Comparison of ENCODE assay signal across 12 cellular contexts in genomic region chr3:160804762-160805161, GRCh38. TPM values are rescaled to one million over a fixed set of nuclear protein-coding genes. Genes with fewer than 3 reads are reported as not detected.
DNase-seq lines count a peak whose midpoint lies in the region; ATAC-seq and TF ChIP-seq lines count a peak whose summit lies in the region.
"Had no signal": no experiment of that assay in that cellular context is flagged by ENCODE, and none has a peak within 500 bp of the region (broad histone marks: within the 10 kb centered on the region; RNA-seq: fewer than 3 reads in every experiment).

No MANE protein-coding gene starts in this region.

- no peak overlapping the region for H3K4me2 ChIP-seq in hepatocyte

- CTCF ChIA-PET in HEK293 (lab: Yijun Ruan, JAX): interaction anchor here (1.1 kb wide), 1 partner anchor 127 kb away, joined by 6 read pairs; no protein-coding TSS in a partner anchor
- CTCF ChIA-PET in Panc1 (lab: Charles Lee): no interaction called here

- no peaks in the 10 kb centered on the region for H3K9me2 ChIP-seq in hepatocyte (replicated peaks; ENCODE audit: insufficient read depth)

- TF ChIP-seq CTCF in HEK293 (tag by site-specific recombination; IDR thresholded peaks at IDR 0.05) (no peak), Panc1 (IDR thresholded peaks at IDR 0.05) (no peak), hepatocyte (IDR thresholded peaks at IDR 0.05; ENCODE audit: poor library complexity) (no peak)

- H3K4me3 ChIP-seq in HEK293 (ENCODE audit: low read depth, low read length): no peak overlapping the region
- H3K4me3 ChIP-seq in Panc1 (ENCODE audit: low read depth in 2 of 2, low read length in 2 of 2): no peak overlapping the region
- no peak overlapping the region for H3K4me3 ChIP-seq in skeletal muscle cell (ENCODE audit: low read depth, low read length)
- H3K4me3 ChIP-seq in hepatocyte: no peak overlapping the region
- H3K4me3 ChIP-seq: tibial nerve had no signal

- no peak overlapping the region for H3K27ac ChIP-seq in HEK293 (ENCODE audit: extremely low read depth, low read depth, low read length)
- H3K27ac ChIP-seq in Panc1 (ENCODE audit: low read length): no peak overlapping the region
- no peak overlapping the region for H3K27ac ChIP-seq in hepatocyte
- H3K27ac ChIP-seq: tibial nerve had no signal

- WGBS in hepatocyte (ENCODE audit: low lambda C conversion rate, missing lambda C conversion rate): 15% methylated on average over 1 of the region's 1 CpG

- POLR2A ChIA-PET in HEK293 (lab: Yijun Ruan, JAX) (interaction anchor here (0.9 kb wide), 1 partner anchor 49 kb away, joined by 3 read pairs; no protein-coding TSS in a partner anchor), Panc1 (lab: Charles Lee) (no interaction called here)

- H3K4me1 ChIP-seq in HEK293 (ENCODE audit: control insufficient read depth, insufficient read depth, low read length) (peaks cover 6% of the 10 kb centered on the region), Panc1 (ENCODE audit: control insufficient read depth, insufficient read depth, low read length) (peaks cover 24% of the 10 kb centered on the region), hepatocyte (ENCODE audit: insufficient read depth) (peaks cover 5% of the 10 kb centered on the region)

- H2AFZ ChIP-seq in hepatocyte: no peak overlapping the region

- DNase-seq in Panc1 (ENCODE audit: low read depth, low spot score): no peak
- DNase-seq in Right ventricle myocardium superior: peak; percentile 73
- DNase-seq in skeletal muscle cell (ENCODE audit: low read depth): peak; percentile 6
- DNase-seq in middle frontal gyrus (ENCODE audit: extremely low spot score, low spot score): no peak
- DNase-seq in hepatocyte (ENCODE audit: low spot score): no peak
- DNase-seq: IMR-90; OCI-M1; stimulated activated CD4-positive, alpha-beta T cell treated with anti-CD3 and anti-CD28 coated beads, Interleukin-1b, Interleukin-23, amount 100 ng/mL, for 48 hours had no signal

- H4K20me1 ChIP-seq in hepatocyte (ENCODE audit: insufficient read depth, poor library complexity, severe bottlenecking): no peaks in the 10 kb centered on the region

- no peaks in the 10 kb centered on the region for H3K36me3 ChIP-seq in HEK293 (ENCODE audit: control insufficient read depth in 2 of 2, insufficient read depth in 1 of 2, low read length in 2 of 2)
- no peaks in the 10 kb centered on the region for H3K36me3 ChIP-seq in Panc1 (ENCODE audit: control insufficient read depth, insufficient read depth, low read length)
- H3K36me3 ChIP-seq in hepatocyte (replicated peaks; ENCODE audit: insufficient read depth, low read depth): no peaks in the 10 kb centered on the region
- H3K36me3 ChIP-seq: tibial nerve had no signal

- H3K9me3 ChIP-seq in HEK293 (ENCODE audit: control insufficient read depth, insufficient read depth, low read depth, low read length) (no peaks in the 10 kb centered on the region), Panc1 (ENCODE audit: control insufficient read depth, insufficient read depth, low read depth, low read length) (no peaks in the 10 kb centered on the region), hepatocyte (ENCODE audit: low read depth) (no peaks in the 10 kb centered on the region)
- H3K9me3 ChIP-seq: tibial nerve had no signal

- H3K27me3 ChIP-seq in Panc1 (ENCODE audit: control insufficient read depth, insufficient read depth, low read length) (no peaks in the 10 kb centered on the region), hepatocyte (no peaks in the 10 kb centered on the region)
- H3K27me3 ChIP-seq: tibial nerve had no signal

- in situ Hi-C loops in Panc1 (cut with HindIII; ENCODE audit: low pct_unique_long_range_greater_than_20kb, low sequenced_read_pairs): no loop called here

- intact Hi-C loops in Panc1 (cut with micrococcal nuclease; ENCODE audit: unreplicated experiment) (no loop called here), Right ventricle myocardium superior (cut with DNase I) (loop anchor here (10.0 kb wide), 2 partner anchors 50 to 70 kb away; partner anchors contain the start of gene PPM1L)

- BruUV-seq in Panc1 (replicated peaks; lab: Mats Ljungman, UMichigan): no TSS peak

- 0 out of 2 replicates have a peak, but pooled peaks have one; percentile 48 for ATAC-seq in Panc1
- ATAC-seq in Right ventricle myocardium superior (ENCODE audit: poor library complexity): peak; percentile 73
- ATAC-seq in GM21825 (IDR thresholded peaks at IDR 0.05; ENCODE audit: unreplicated experiment): no peak
- ATAC-seq in GM19324 (IDR thresholded peaks at IDR 0.05; ENCODE audit: low FRiP score, unreplicated experiment): no peak

- peaks cover 7% of the 10 kb centered on the region for H3K79me2 ChIP-seq in hepatocyte

TF ChIP-seq in HEK293, 187 proteins besides CTCF, POLR2A, EP300 and RAD21 (continues in another document):
- TF ChIP-seq, protein P1, sequence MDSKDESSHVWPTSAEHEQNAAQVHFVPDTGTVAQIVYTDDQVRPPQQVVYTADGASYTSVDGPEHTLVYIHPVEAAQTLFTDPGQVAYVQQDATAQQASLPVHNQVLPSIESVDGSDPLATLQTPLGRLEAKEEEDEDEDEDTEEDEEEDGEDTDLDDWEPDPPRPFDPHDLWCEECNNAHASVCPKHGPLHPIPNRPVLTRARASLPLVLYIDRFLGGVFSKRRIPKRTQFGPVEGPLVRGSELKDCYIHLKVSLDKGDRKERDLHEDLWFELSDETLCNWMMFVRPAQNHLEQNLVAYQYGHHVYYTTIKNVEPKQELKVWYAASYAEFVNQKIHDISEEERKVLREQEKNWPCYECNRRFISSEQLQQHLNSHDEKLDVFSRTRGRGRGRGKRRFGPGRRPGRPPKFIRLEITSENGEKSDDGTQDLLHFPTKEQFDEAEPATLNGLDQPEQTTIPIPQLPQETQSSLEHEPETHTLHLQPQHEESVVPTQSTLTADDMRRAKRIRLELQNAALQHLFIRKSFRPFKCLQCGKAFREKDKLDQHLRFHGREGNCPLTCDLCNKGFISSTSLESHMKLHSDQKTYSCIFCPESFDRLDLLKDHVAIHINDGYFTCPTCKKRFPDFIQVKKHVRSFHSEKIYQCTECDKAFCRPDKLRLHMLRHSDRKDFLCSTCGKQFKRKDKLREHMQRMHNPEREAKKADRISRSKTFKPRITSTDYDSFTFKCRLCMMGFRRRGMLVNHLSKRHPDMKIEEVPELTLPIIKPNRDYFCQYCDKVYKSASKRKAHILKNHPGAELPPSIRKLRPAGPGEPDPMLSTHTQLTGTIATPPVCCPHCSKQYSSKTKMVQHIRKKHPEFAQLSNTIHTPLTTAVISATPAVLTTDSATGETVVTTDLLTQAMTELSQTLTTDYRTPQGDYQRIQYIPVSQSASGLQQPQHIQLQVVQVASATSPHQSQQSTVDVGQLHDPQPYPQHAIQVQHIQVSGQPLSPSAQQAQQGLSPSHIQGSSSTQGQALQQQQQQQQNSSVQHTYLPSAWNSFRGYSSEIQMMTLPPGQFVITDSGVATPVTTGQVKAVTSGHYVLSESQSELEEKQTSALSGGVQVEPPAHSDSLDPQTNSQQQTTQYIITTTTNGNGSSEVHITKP (tag by site-specific recombination; IDR thresholded peaks at IDR 0.05): peak; percentile 41; the same call in 1 of the 2 replicates
- TF ChIP-seq SP2 (tag by site-specific recombination; IDR thresholded peaks at IDR 0.05) (peak; percentile 16; the same call in 1 of the 2 replicates), ZSCAN30 (tag by site-specific recombination; IDR thresholded peaks at IDR 0.05) (no peak), FEZF1 (tag by site-specific recombination; IDR thresholded peaks at IDR 0.05) (0 out of 2 replicates have a peak, but pooled peaks have one; percentile 29), ZNF701 (tag by site-specific recombination; IDR thresholded peaks at IDR 0.05) (no peak), ZNF658 (tag by site-specific recombination; IDR thresholded peaks at IDR 0.05) (no peak), ZNF140 (tag by site-specific recombination; IDR thresholded peaks at IDR 0.05) (no peak), SP7 (tag by site-specific recombination; IDR thresholded peaks at IDR 0.05) (peak; percentile 93), KLF8 (tag by site-specific recombination; IDR thresholded peaks at IDR 0.05) (peak; percentile 56), ZNF660 (tag by site-specific recombination; IDR thresholded peaks at IDR 0.05) (peak; percentile 78; the same call in 1 of the 2 replicates), ZFP69B (tag by site-specific recombination; IDR thresholded peaks at IDR 0.05) (no peak), MZF1 (tag by site-specific recombination; IDR thresholded peaks at IDR 0.05; ENCODE audit: borderline replicate concordance) (peak; percentile 34; the same call in 1 of the 2 replicates), ZBTB11 (tag by site-specific recombination; conservative IDR thresholded peaks at IDR 0.05; ENCODE audit: low read depth) (peak; percentile 45; the same call in 1 of the 2 replicates), ZNF292 (tag by site-specific recombination; IDR thresholded peaks at IDR 0.05; ENCODE audit: borderline replicate concordance, low read depth) (no peak), ZNF433 (tag by site-specific recombination; IDR thresholded peaks at IDR 0.05; ENCODE audit: low read depth) (no peak)

RNA-seq across cellular contexts. Expression of gene PPM1L, which starts 48.7 kb away (rescaled TPM):
- total RNA-seq in Panc1 (2021; ENCODE audit: unreplicated experiment) (23.8 TPM), Right ventricle myocardium superior (62.3 TPM), hepatocyte (13.1 and 13.6 TPM in 2 replicates)
- polyA plus RNA-seq in Panc1 (2012; ENCODE audit: insufficient read length): 8.3 TPM
- polyA plus RNA-seq in hepatocyte: 4.0 and 5.1 TPM in 2 replicates

Comparison
In these comparisons a context has a peak if more than half of its experiments do, and no peak if none do; other contexts are left out.
1. ATAC-seq: peak in Panc1 (single experiment) and Right ventricle myocardium superior (single experiment); none in GM21825 (single experiment) and GM19324 (single experiment).
2. DNase-seq: peak in Right ventricle myocardium superior (single experiment) and skeletal muscle cell (single experiment); none in Panc1 (single experiment), middle frontal gyrus (single experiment) and hepatocyte (single experiment).